ENCODE assay signal across 35 cellular contexts in genomic region chr12:124702736-124703135, GRCh38.
"Had no signal": no experiment of that assay in that cellular context is flagged by ENCODE, and none has a peak within 500 bp of the region (broad histone marks: within the 10 kb centered on the region; RNA-seq: fewer than 3 reads in every experiment).

No MANE protein-coding gene starts in this region.

- H3K4me3 ChIP-seq: adrenal gland, body of pancreas, breast epithelium, K562, PC-9 had no signal

- DNase-seq: activated B cell treated with CpG ODN at 0.5 μM for 24 hours; activated CD4-positive, alpha-beta T cell treated with anti-CD3 and anti-CD28 coated beads for 48 hours; activated CD4-positive, CD25-positive, alpha-beta regulatory T cell treated with anti-CD3 and anti-CD28 coated beads, Interleukin-2, amount 50 U/mL, for 72 hours; activated CD8-positive, alpha-beta T cell treated with anti-CD3 and anti-CD28 coated beads for 36 hours; activated effector memory CD4-positive, alpha-beta T cell treated with anti-CD3 and anti-CD28 coated beads, Interleukin-2, amount 50 U/mL, for 16 hours; activated naive CD4-positive, alpha-beta T cell; activated naive CD4-positive, alpha-beta T cell treated with anti-CD3 and anti-CD28 coated beads, Interleukin-2, amount 50 U/mL, for 16 hours; activated T-cell treated with anti-CD3 and anti-CD28 coated beads, Interleukin-2, amount 50 U/mL, for 1 hour; activated T-cell treated with anti-CD3 and anti-CD28 coated beads, Interleukin-2, amount 50 U/mL, for 72 hours; adrenal gland; body of pancreas; NCI-H1092 treated with DMSO at 0.1 percent for 48 hours; NCI-H1417; NCI-H146; NCI-H187; NCI-H2029 treated with DMSO at 0.1 percent for 48 hours; NCI-H2107; NCI-H2171; NCI-H510A; NCI-H526; NCI-H748 treated with DMSO at 0.1 percent for 48 hours; NK-92 treated with Interleukin-12 subunit alpha and Interleukin-12 subunit beta, amount 100 ng/mL, for 24 hours; PC-9; SIG-M5; T-cell; T-helper 17 cell had no signal

- H3K27ac Mint-ChIP-seq: activated B cell treated with CpG ODN at 0.5 μM for 24 hours; activated CD8-positive, alpha-beta T cell treated with anti-CD3 and anti-CD28 coated beads for 36 hours; activated T-cell treated with anti-CD3 and anti-CD28 coated beads, Interleukin-2, amount 50 U/mL, for 72 hours; activated T-helper 17 cell treated with anti-CD3 and anti-CD28 coated beads, Interleukin-2, amount 50 U/mL, for 72 hours; T-cell; T-helper 17 cell had no signal

- ATAC-seq: activated CD8-positive, alpha-beta T cell treated with anti-CD3 and anti-CD28 coated beads for 36 hours; activated T-cell treated with anti-CD3 and anti-CD28 coated beads, Interleukin-2, amount 50 U/mL, for 72 hours; activated T-helper 17 cell treated with anti-CD3 and anti-CD28 coated beads, Interleukin-2, amount 50 U/mL, for 72 hours; body of pancreas; K562; Right ventricle myocardium inferior; SK-N-SH treated with all-trans-retinoic acid at 6 μM for 48 hours; T-cell; T-helper 17 cell had no signal

- H3K27me3 Mint-ChIP-seq: activated CD8-positive, alpha-beta T cell treated with anti-CD3 and anti-CD28 coated beads for 36 hours had no signal

- H3K27ac ChIP-seq: adrenal gland, body of pancreas, breast epithelium, RWPE1, VCaP had no signal

- H3K9me3 Mint-ChIP-seq: activated CD8-positive, alpha-beta T cell treated with anti-CD3 and anti-CD28 coated beads for 36 hours; activated T-cell treated with anti-CD3 and anti-CD28 coated beads, Interleukin-2, amount 50 U/mL, for 72 hours; activated T-helper 17 cell treated with anti-CD3 and anti-CD28 coated beads, Interleukin-2, amount 50 U/mL, for 72 hours had no signal

- FAIRE-seq: astrocyte, RCC 7860 had no signal

- H3K4me3 Mint-ChIP-seq: activated B cell treated with CpG ODN at 0.5 μM for 24 hours; activated CD8-positive, alpha-beta T cell treated with anti-CD3 and anti-CD28 coated beads for 36 hours; activated T-cell treated with anti-CD3 and anti-CD28 coated beads, Interleukin-2, amount 50 U/mL, for 72 hours; activated T-helper 17 cell treated with anti-CD3 and anti-CD28 coated beads, Interleukin-2, amount 50 U/mL, for 72 hours; T-cell; T-helper 17 cell had no signal

- H3K36me3 ChIP-seq: adrenal gland, breast epithelium had no signal

- H2AFZ ChIP-seq: PC-9 had no signal

- H3K27me3 ChIP-seq: adrenal gland, body of pancreas, breast epithelium had no signal

- H3K36me3 Mint-ChIP-seq: T-cell had no signal

- H3K4me1 Mint-ChIP-seq: activated B cell treated with CpG ODN at 0.5 μM for 24 hours; activated T-helper 17 cell treated with anti-CD3 and anti-CD28 coated beads, Interleukin-2, amount 50 U/mL, for 72 hours; T-cell; T-helper 17 cell had no signal

- H3K9me3 ChIP-seq: adrenal gland, body of pancreas, breast epithelium had no signal
